22 cellular contexts compared by ENCODE assay signal in the genomic region with DNA sequence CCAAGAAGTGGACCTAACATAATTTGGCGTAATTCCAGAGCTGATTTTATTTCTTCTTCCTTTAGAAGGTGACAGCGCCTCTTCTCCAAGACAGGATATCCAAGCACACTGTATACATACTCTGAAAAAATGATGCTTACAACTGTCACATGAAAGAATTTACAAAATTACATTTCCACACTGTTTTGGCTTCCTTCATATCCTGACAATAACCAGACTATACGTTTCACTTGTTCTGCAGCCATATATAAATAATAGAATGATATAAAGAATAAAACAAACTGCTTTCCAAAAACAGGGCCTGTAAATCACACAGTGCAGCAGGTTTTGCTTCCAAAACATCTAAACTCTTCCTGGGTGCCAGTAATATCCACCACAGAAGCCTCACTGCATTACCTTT.
"Had no signal": no experiment of that assay in that cellular context is flagged by ENCODE, and none has a peak within 500 bp of the region (broad histone marks: within the 10 kb centered on the region; RNA-seq: fewer than 3 reads in every experiment).

No MANE protein-coding gene starts in this region.

- H3K9me3 ChIP-seq: colonic mucosa, esophagus muscularis mucosa, gastroesophageal sphincter, heart right ventricle, left lung, lower lobe of right lung, mucosa of descending colon had no signal

- H3K36me3 ChIP-seq: colonic mucosa, esophagus muscularis mucosa, gastroesophageal sphincter, heart right ventricle, left lung, lower lobe of right lung had no signal

- FAIRE-seq: endometrium, frontal cortex, islet of Langerhans, keratinocyte had no signal

- DNase-seq: colonic mucosa; cortex of kidney; effector CD8-positive, alpha-beta T cell; effector memory CD8-positive, alpha-beta T cell; endodermal cell; foreskin keratinocyte; heart right ventricle; hippocampal formation; left cardiac atrium; left lung; left ventricle myocardium superior; lower lobe of right lung; mesenchymal stem cell; mucosa of descending colon; naive thymus-derived CD4-positive, alpha-beta T cell had no signal

- H3K27ac ChIP-seq: colonic mucosa, epithelial cell of prostate, esophagus muscularis mucosa, foreskin keratinocyte, heart right ventricle, left lung, lower lobe of right lung had no signal

- H3K4me3 ChIP-seq: colonic mucosa, esophagus muscularis mucosa, gastroesophageal sphincter, heart right ventricle, left lung, lower lobe of right lung, mucosa of descending colon had no signal

- H3K27me3 ChIP-seq: colonic mucosa, esophagus muscularis mucosa, gastroesophageal sphincter, heart right ventricle, left lung had no signal

- H3K4me1 ChIP-seq: colonic mucosa, foreskin keratinocyte, heart right ventricle, left lung, lower lobe of right lung had no signal

- ATAC-seq: effector memory CD8-positive, alpha-beta T cell; foreskin keratinocyte; gastroesophageal sphincter; heart right ventricle; left cardiac atrium; left lung; left ventricle myocardium superior; lower lobe of right lung; mucosa of descending colon; naive thymus-derived CD4-positive, alpha-beta T cell had no signal
